24 cellular contexts compared by ENCODE assay signal in the genomic region with DNA sequence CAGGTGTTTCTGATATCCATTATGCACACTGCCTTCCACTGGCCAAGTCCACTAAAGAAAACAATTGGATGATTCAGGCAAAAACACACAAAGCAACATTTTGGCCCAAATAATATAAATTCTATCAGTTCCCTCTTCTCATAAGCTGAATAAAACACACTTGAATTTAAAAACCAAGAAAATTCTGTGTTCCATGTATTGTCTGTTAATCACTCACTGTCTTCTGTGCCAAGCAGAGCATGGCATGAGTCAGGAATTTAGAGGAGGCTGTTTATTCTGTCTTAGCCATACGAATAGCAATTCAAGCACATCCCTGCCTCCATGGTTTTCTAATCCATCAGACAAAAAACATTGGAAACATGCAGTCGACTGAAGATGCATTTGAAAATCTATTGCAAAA.
DNase-seq lines count a peak whose midpoint lies in the region; ATAC-seq and TF ChIP-seq lines count a peak whose summit lies in the region.
"Had no signal": no experiment of that assay in that cellular context is flagged by ENCODE, and none has a peak within 500 bp of the region (broad histone marks: within the 10 kb centered on the region; RNA-seq: fewer than 3 reads in every experiment).

No MANE protein-coding gene starts in this region.

- peak overlapping the region in 4 of 5 experiments; percentile 37 to 87 (median 58) for H3K27ac Mint-ChIP-seq in brain
- H3K27ac Mint-ChIP-seq: activated CD8-positive, alpha-beta memory T cell treated with anti-CD3 and anti-CD28 coated beads, Interleukin-2, amount 10 ng/mL, durations not matched to agents 7 days and 5 days; activated T-cell treated with anti-CD3 and anti-CD28 coated beads, Interleukin-2, amount 50 U/mL, for 72 hours; endodermal cell; mesothelial cell of epicardium; naive thymus-derived CD4-positive, alpha-beta T cell; type B pancreatic cell had no signal

- H3K4me3 Mint-ChIP-seq in brain = no peak overlapping the region
- H3K4me3 Mint-ChIP-seq: activated CD8-positive, alpha-beta memory T cell treated with anti-CD3 and anti-CD28 coated beads, Interleukin-2, amount 10 ng/mL, durations not matched to agents 7 days and 5 days; activated T-cell treated with anti-CD3 and anti-CD28 coated beads, Interleukin-2, amount 50 U/mL, for 72 hours; endodermal cell; mesothelial cell of epicardium; naive thymus-derived CD4-positive, alpha-beta T cell; type B pancreatic cell had no signal

- DNase-seq in M059J (ENCODE audit: low read depth) (peak; percentile 38), kidney tubule cell (ENCODE audit: low spot score) (peak; percentile 73)
- DNase-seq: activated CD8-positive, alpha-beta memory T cell treated with anti-CD3 and anti-CD28 coated beads, Interleukin-2, amount 10 ng/mL, durations not matched to agents 7 days and 5 days; activated naive CD4-positive, alpha-beta T cell; activated T-cell treated with anti-CD3 and anti-CD28 coated beads, Interleukin-2, amount 50 U/mL, for 72 hours; endodermal cell; gastrocnemius medialis; naive thymus-derived CD4-positive, alpha-beta T cell; NCI-H1694; NCI-H2171; NCI-H524; NK-92 treated with Interleukin-12 subunit alpha and Interleukin-12 subunit beta, amount 100 ng/mL, for 24 hours; SIG-M5; small intestine had no signal

- H3K27ac ChIP-seq in temporal lobe (ENCODE audit: low read depth, low read length) = peak overlapping the region; percentile 24
- H3K27ac ChIP-seq: C4-2B, coronary artery, gastrocnemius medialis had no signal

- no peaks in the 10 kb centered on the region for H3K27me3 Mint-ChIP-seq in brain
- H3K27me3 Mint-ChIP-seq: type B pancreatic cell had no signal

- no peaks in the 10 kb centered on the region for H3K9me3 Mint-ChIP-seq in brain
- H3K9me3 Mint-ChIP-seq: activated T-cell treated with anti-CD3 and anti-CD28 coated beads, Interleukin-2, amount 50 U/mL, for 72 hours; endodermal cell; mesothelial cell of epicardium; naive thymus-derived CD4-positive, alpha-beta T cell; type B pancreatic cell had no signal

- ATAC-seq in GM18861 (IDR thresholded peaks at IDR 0.05; ENCODE audit: unreplicated experiment) = no peak
- ATAC-seq in HG02981 (IDR thresholded peaks at IDR 0.05; ENCODE audit: unreplicated experiment) = no peak
- ATAC-seq in HG02970 (IDR thresholded peaks at IDR 0.05; ENCODE audit: low FRiP score, unreplicated experiment) = no peak
- ATAC-seq: activated CD8-positive, alpha-beta memory T cell treated with anti-CD3 and anti-CD28 coated beads, Interleukin-2, amount 10 ng/mL, durations not matched to agents 7 days and 5 days; activated T-cell treated with anti-CD3 and anti-CD28 coated beads, Interleukin-2, amount 50 U/mL, for 72 hours; gastrocnemius medialis; naive thymus-derived CD4-positive, alpha-beta T cell; Panc1 had no signal

- TF ChIP-seq CTCF in brain (conservative IDR thresholded peaks at IDR 0.05) = no peak

- peaks cover 25% of the 10 kb centered on the region for H3K4me1 Mint-ChIP-seq in brain
- H3K4me1 Mint-ChIP-seq: activated CD8-positive, alpha-beta memory T cell treated with anti-CD3 and anti-CD28 coated beads, Interleukin-2, amount 10 ng/mL, durations not matched to agents 7 days and 5 days; mesothelial cell of epicardium; naive thymus-derived CD4-positive, alpha-beta T cell had no signal

- H3K36me3 Mint-ChIP-seq in brain = peaks cover 35% of the 10 kb centered on the region
- H3K36me3 Mint-ChIP-seq: activated CD8-positive, alpha-beta memory T cell treated with anti-CD3 and anti-CD28 coated beads, Interleukin-2, amount 10 ng/mL, durations not matched to agents 7 days and 5 days; mesothelial cell of epicardium; naive thymus-derived CD4-positive, alpha-beta T cell; type B pancreatic cell had no signal
